17 cellular contexts compared by ENCODE assay signal in genomic region chr7:155000795-155001194, GRCh38. TPM values are rescaled to one million over a fixed set of nuclear protein-coding genes. Genes with fewer than 3 reads are reported as not detected.
DNase-seq lines count a peak whose midpoint lies in the region; ATAC-seq and TF ChIP-seq lines count a peak whose summit lies in the region.
"Had no signal": no experiment of that assay in that cellular context is flagged by ENCODE, and none has a peak within 500 bp of the region (broad histone marks: within the 10 kb centered on the region; RNA-seq: fewer than 3 reads in every experiment).

No MANE protein-coding gene starts in this region.

- no peak for TF ChIP-seq EP300 in SK-N-SH (IDR thresholded peaks at IDR 0.05; ENCODE audit: borderline replicate concordance in 1 of 2, low read depth in 1 of 2, low read length in 1 of 2)

- WGBS in SK-N-SH (ENCODE audit: low lambda C conversion rate), result 96% methylated on average over 2 of the region's 2 CpGs

- H3F3A ChIP-seq in SK-N-SH (replicated peaks; ENCODE audit: insufficient read depth), result no peaks in the 10 kb centered on the region

- H3K4me3 ChIP-seq in SK-N-SH (ENCODE audit: low read depth in 2 of 2, low read length in 1 of 2), result no peak overlapping the region
- H3K4me3 ChIP-seq in OCI-LY7 (ENCODE audit: low read depth, low read length, poor library complexity, severe bottlenecking), result peak overlapping the region; percentile 92

- H3K36me3 ChIP-seq in SK-N-SH (replicated peaks in 1 of 2; ENCODE audit: control insufficient read depth in 1 of 2, insufficient read depth in 2 of 2, low read length in 1 of 2), result peaks cover 24 to 25% of the 10 kb centered on the region in 2 experiments
- H3K36me3 ChIP-seq in OCI-LY7 (ENCODE audit: insufficient read depth, low read length), result peaks cover 64% of the 10 kb centered on the region

- ATAC-seq in SK-N-SH treated with all-trans-retinoic acid at 6 μM for 48 hours, result no peak
- no peak for ATAC-seq in foreskin keratinocyte
- no peak for ATAC-seq in GM21576 (IDR thresholded peaks at IDR 0.05; ENCODE audit: unreplicated experiment)
- no peak for ATAC-seq in HG03097 (IDR thresholded peaks at IDR 0.05; ENCODE audit: low FRiP score, unreplicated experiment)

- H4K20me1 ChIP-seq in SK-N-SH (ENCODE audit: insufficient read depth) (peaks cover 21% of the 10 kb centered on the region; the same call in 1 of the 2 replicates), OCI-LY7 (ENCODE audit: insufficient read depth, low read length) (peaks cover 26% of the 10 kb centered on the region)

- TSS peak; percentile 42 for BruUV-seq in OCI-LY7 (replicated peaks; lab: Mats Ljungman, UMichigan)

- no peaks in the 10 kb centered on the region for H3K27me3 ChIP-seq in SK-N-SH (ENCODE audit: insufficient read depth)
- H3K27me3 ChIP-seq in foreskin keratinocyte, result no peaks in the 10 kb centered on the region

- H3K4me2 ChIP-seq in SK-N-SH, result no peak overlapping the region
- peak overlapping the region; percentile 80 for H3K4me2 ChIP-seq in OCI-LY7 (ENCODE audit: low read length)

- CTCF ChIA-PET in SK-N-SH (lab: Yijun Ruan, JAX), result interaction anchor here (1.7 to 3.3 kb wide), 2 partner anchors 24 to 73 kb away, joined by 4 to 16 read pairs; no protein-coding TSS in a partner anchor
- CTCF ChIA-PET in OCI-LY7 (lab: Charles Lee; ENCODE audit: unreplicated experiment), result no interaction called here

- H3K9me3 Mint-ChIP-seq in osteocyte (ENCODE audit: unreplicated experiment), result no peaks in the 10 kb centered on the region

- H3K36me3 Mint-ChIP-seq in osteocyte (ENCODE audit: unreplicated experiment), result peaks cover 7% of the 10 kb centered on the region

- TF ChIP-seq RAD21 in SK-N-SH (IDR thresholded peaks at IDR 0.05; ENCODE audit: low read length), result no peak

- H3K27me3 Mint-ChIP-seq in osteocyte (ENCODE audit: unreplicated experiment), result no peaks in the 10 kb centered on the region

- H3K79me2 ChIP-seq in SK-N-SH (ENCODE audit: insufficient read depth), result peaks cover 42% of the 10 kb centered on the region
- peaks cover 63% of the 10 kb centered on the region for H3K79me2 ChIP-seq in OCI-LY7 (ENCODE audit: insufficient read depth, low read depth, low read length)
- H3K79me2 ChIP-seq: parathyroid adenoma had no signal

- no peak overlapping the region for H2AFZ ChIP-seq in SK-N-SH (ENCODE audit: low read depth)
- no peak overlapping the region for H2AFZ ChIP-seq in OCI-LY7 (ENCODE audit: low read length)
- H2AFZ ChIP-seq: parathyroid adenoma had no signal

- H3K4me1 ChIP-seq in SK-N-SH (ENCODE audit: control insufficient read depth in 1 of 2, insufficient read depth in 2 of 2, low read depth in 1 of 2, low read length in 1 of 2) (peaks cover 0 to 5% of the 10 kb centered on the region in 2 experiments; a peak in 2 of 4 replicates), OCI-LY7 (ENCODE audit: insufficient read depth, low read length, poor library complexity, severe bottlenecking) (peaks cover 22% of the 10 kb centered on the region), foreskin keratinocyte (peaks cover 6% of the 10 kb centered on the region)
- H3K4me1 ChIP-seq: parathyroid adenoma had no signal

- peak; percentile 23; the same call in 1 of the 2 replicates for TF ChIP-seq CTCF in SK-N-SH (IDR thresholded peaks at IDR 0.05)
- peak; percentile 42 for TF ChIP-seq CTCF in GM12873 (IDR thresholded peaks at IDR 0.05; ENCODE audit: insufficient read depth, low read depth, low read length, missing control alignments)
- peak; percentile 76 for TF ChIP-seq CTCF in OCI-LY7 (conservative IDR thresholded peaks at IDR 0.05; ENCODE audit: low read length)
- peak; percentile 38 for TF ChIP-seq CTCF in foreskin keratinocyte (conservative IDR thresholded peaks at IDR 0.05)
- TF ChIP-seq CTCF in osteocyte (IDR thresholded peaks at IDR 0.05), result no peak

- POLR2A ChIA-PET in SK-N-SH (lab: Yijun Ruan, JAX) (no interaction called here), OCI-LY7 (lab: Charles Lee) (interaction anchor here (0.9 to 1.2 kb wide), 4 partner anchors 10 to 25 kb away, joined by 3 to 5 read pairs (median 3); no protein-coding TSS in a partner anchor)

- no peak overlapping the region for H3K4me3 Mint-ChIP-seq in osteocyte (ENCODE audit: unreplicated experiment)

- H3K4me1 Mint-ChIP-seq in osteocyte (ENCODE audit: unreplicated experiment), result peaks cover 12% of the 10 kb centered on the region

- no peak overlapping the region for H3K9ac ChIP-seq in SK-N-SH
- H3K9ac ChIP-seq: parathyroid adenoma had no signal

- DNase-seq in SK-N-SH, result no peak
- DNase-seq in OCI-LY7 (ENCODE audit: low spot score), result peak; percentile 34
- no peak for DNase-seq in foreskin keratinocyte
- no peak for DNase-seq in osteocyte (ENCODE audit: extremely low spot score, unreplicated experiment)
- DNase-seq: activated CD8-positive, alpha-beta memory T cell treated with anti-CD3 and anti-CD28 coated beads for 24 hours; activated gamma-delta T cell treated with Interleukin-2 at 50 U/mL for 16 hours; caudate nucleus; GOT3; islet precursor cell; NCI-H1092; NCI-H510A; T1000 had no signal

- no peak overlapping the region for H3K27ac Mint-ChIP-seq in osteocyte (ENCODE audit: unreplicated experiment)

- H3K27ac ChIP-seq in SK-N-SH (ENCODE audit: low read depth in 2 of 2, low read length in 1 of 2) (no peak overlapping the region), OCI-LY7 (ENCODE audit: low read depth, low read length, poor library complexity, severe bottlenecking) (no peak overlapping the region), foreskin keratinocyte (no peak overlapping the region)
- H3K27ac ChIP-seq: parathyroid adenoma had no signal

- H3K9me2 ChIP-seq in SK-N-SH (no peaks in the 10 kb centered on the region), OCI-LY7 (ENCODE audit: insufficient read depth, low read length) (no peaks in the 10 kb centered on the region)

- intact Hi-C loops in OCI-LY7 (cut with micrococcal nuclease; ENCODE audit: unreplicated experiment), result no loop called here

- H3K9me3 ChIP-seq in SK-N-SH (no peaks in the 10 kb centered on the region), OCI-LY7 (ENCODE audit: low read length) (no peaks in the 10 kb centered on the region)

TF ChIP-seq in SK-N-SH, 30 proteins besides CTCF, POLR2A, EP300 and RAD21 (continues in another document):
- TF ChIP-seq REST (IDR thresholded peaks at IDR 0.05; ENCODE audit: low read depth, low read length), result no peak
- TF ChIP-seq MEF2A (IDR thresholded peaks at IDR 0.05; ENCODE audit: borderline replicate concordance, low read depth), result no peak

TF ChIP-seq in SK-N-SH treated with all-trans-retinoic acid at 6 μM for 48 hours, 23 proteins besides CTCF, POLR2A, EP300 and RAD21 (continues in another document):
- TF ChIP-seq ZNF565 (CRISPR knock-in tag; conservative IDR thresholded peaks at IDR 0.05; ENCODE audit: low read depth) (no peak), ISL1 (CRISPR knock-in tag; IDR thresholded peaks at IDR 0.05) (no peak), CREB5 (CRISPR knock-in tag; IDR thresholded peaks at IDR 0.05; ENCODE audit: low read depth) (no peak), PATZ1 (CRISPR knock-in tag; IDR thresholded peaks at IDR 0.05; ENCODE audit: borderline replicate concordance) (no peak), RARB (CRISPR knock-in tag; IDR thresholded peaks at IDR 0.05) (no peak), TOX (CRISPR knock-in tag; IDR thresholded peaks at IDR 0.05; ENCODE audit: borderline replicate concordance) (no peak), ZFP30 (CRISPR knock-in tag; IDR thresholded peaks at IDR 0.05) (no peak), BACH2 (CRISPR knock-in tag; IDR thresholded peaks at IDR 0.05; ENCODE audit: borderline replicate concordance) (no peak), ZNF8 (CRISPR knock-in tag; IDR thresholded peaks at IDR 0.05) (no peak), GLIS3 (CRISPR knock-in tag; IDR thresholded peaks at IDR 0.05) (no peak), CSDC2 (CRISPR knock-in tag; IDR thresholded peaks at IDR 0.05) (no peak), ZNF70 (CRISPR knock-in tag; IDR thresholded peaks at IDR 0.05) (no peak), ZFP3 (CRISPR knock-in tag; IDR thresholded peaks at IDR 0.05) (no peak)

RNA-seq across cellular contexts. Expression of gene PAXIP1, which starts 2.1 kb away (rescaled TPM):
- polyA plus RNA-seq in SK-N-SH (2012; rRNA removed), result 9.2 and 9.3 TPM in 2 replicates
- 7.6 and 8.6 TPM in 2 replicates for polyA plus RNA-seq in SK-N-SH (2012; cell fraction: cytosol; rRNA removed)
- 16.2 and 20.8 TPM in 2 replicates for polyA plus RNA-seq in SK-N-SH (2012; cell fraction: nucleus; rRNA removed)
- 23.5 and 27.4 TPM in 2 replicates for total RNA-seq in OCI-LY7 (2014; rRNA removed; shearing (Covaris generic))
- 33.0 and 36.3 TPM in 2 replicates for total RNA-seq in OCI-LY7 (2022)
- total RNA-seq in foreskin keratinocyte, result 12.1 and 13.1 TPM in 2 replicates
- polyA plus RNA-seq in foreskin keratinocyte, result 5.0 and 6.8 TPM in 2 replicates
- total RNA-seq in osteocyte, result 12.5 and 14.2 TPM in 2 replicates
